In genomic region chr15:101497484-101498034, GRCh38 we compare ENCODE assay signal across 29 cellular contexts. TPM values are rescaled to one million over a fixed set of nuclear protein-coding genes. Genes with fewer than 3 reads are reported as not detected.
DNase-seq lines count a peak whose midpoint lies in the region; ATAC-seq and TF ChIP-seq lines count a peak whose summit lies in the region.
"Had no signal": no experiment of that assay in that cellular context is flagged by ENCODE, and none has a peak within 500 bp of the region (broad histone marks: within the 10 kb centered on the region; RNA-seq: fewer than 3 reads in every experiment).

No MANE protein-coding gene starts in this region.

- no peaks in the 10 kb centered on the region for H3K36me3 ChIP-seq in left ventricle myocardium inferior
- H3K36me3 ChIP-seq in RWPE2 (ENCODE audit: low read depth), result no peaks in the 10 kb centered on the region
- H3K36me3 ChIP-seq in right lobe of liver, result no peaks in the 10 kb centered on the region
- H3K36me3 ChIP-seq: neutrophil had no signal

- H3K4me3 ChIP-seq in left ventricle myocardium inferior (peak overlapping the region; percentile 23), right cardiac atrium (ENCODE audit: low read length) (no peak overlapping the region), RWPE2 (ENCODE audit: severe bottlenecking) (no peak overlapping the region), right lobe of liver (no peak overlapping the region)
- H3K4me3 ChIP-seq: lung, psoas muscle had no signal

- H3K27me3 ChIP-seq in left ventricle myocardium inferior (ENCODE audit: low read depth) (peaks cover 28% of the 10 kb centered on the region), right cardiac atrium (ENCODE audit: control insufficient read depth, insufficient read depth) (no peaks in the 10 kb centered on the region), RWPE2 (ENCODE audit: insufficient read depth, poor library complexity, severe bottlenecking) (no peaks in the 10 kb centered on the region), right lobe of liver (no peaks in the 10 kb centered on the region)

- TF ChIP-seq CTCF in left ventricle myocardium inferior (IDR thresholded peaks at IDR 0.05; ENCODE audit: borderline replicate concordance) (no peak), RWPE2 (IDR thresholded peaks at IDR 0.05; ENCODE audit: poor library complexity, severe bottlenecking) (no peak), right lobe of liver (IDR thresholded peaks at IDR 0.05) (no peak), type B pancreatic cell (conservative IDR thresholded peaks at IDR 0.05) (no peak)

- H3K9me3 Mint-ChIP-seq in type B pancreatic cell, result no peaks in the 10 kb centered on the region
- H3K9me3 Mint-ChIP-seq: activated CD4-positive, alpha-beta T cell treated with anti-CD3 and anti-CD28 coated beads, Interleukin-2, amount 10 ng/mL, durations not matched to agents 7 days and 5 days; activated naive CD4-positive, alpha-beta T cell treated with anti-CD3 and anti-CD28 coated beads, Interleukin-2, amount 10 ng/mL, durations not matched to agents 7 days and 5 days; stimulated activated naive CD8-positive, alpha-beta T cell treated with anti-CD3 and anti-CD28 coated beads, Interleukin-15, Interleukin-2, amounts not matched to agents 100 ng/mL and 50 ng/mL, for 24 hours had no signal

- intact Hi-C loops in left ventricle myocardium inferior (cut with micrococcal nuclease) (no loop called here), right cardiac atrium (cut with DNase I) (loop anchor here in 2 of 4 donors (10.0 kb wide), 2 partner anchors 193 to 203 kb away; partner anchors contain the start of gene SNRPA1 (in 1 of the 2)), right lobe of liver (cut with DNase I) (loop anchor here in 1 of 2 donors (10.0 kb wide), 1 partner anchor 193 kb away; no protein-coding TSS in a partner anchor)

- TF ChIP-seq POLR2A in right lobe of liver (IDR thresholded peaks at IDR 0.05), result peak; percentile 14

- WGBS in right cardiac atrium, result 76% methylated on average over 20 of the region's 20 CpGs
- WGBS in right lobe of liver (ENCODE audit: insufficient coverage, low coverage, low lambda C conversion rate, missing lambda C conversion rate), result 83% methylated on average over 17 of the region's 20 CpGs

- H3K4me1 ChIP-seq in left ventricle myocardium inferior (peaks cover 65% of the 10 kb centered on the region), right cardiac atrium (ENCODE audit: control insufficient read depth, insufficient read depth, low read length) (no peaks in the 10 kb centered on the region), RWPE2 (ENCODE audit: insufficient read depth, poor library complexity, severe bottlenecking) (no peaks in the 10 kb centered on the region), right lobe of liver (peaks cover 0 to 29% (median 12%) of the 10 kb centered on the region in 4 donors)

- ATAC-seq in right cardiac atrium, result no peak
- ATAC-seq in RWPE2 (ENCODE audit: low read depth), result no peak
- ATAC-seq in right lobe of liver, result peak in 2 of 4 donors; percentile 23 to 45
- ATAC-seq in SK-N-SH treated with all-trans-retinoic acid at 6 μM for 48 hours, result no peak
- ATAC-seq in GM19463 (IDR thresholded peaks at IDR 0.05; ENCODE audit: unreplicated experiment), result no peak
- ATAC-seq: activated CD8-positive, alpha-beta memory T cell treated with anti-CD3 and anti-CD28 coated beads, Interleukin-2, amount 10 ng/mL, durations not matched to agents 7 days and 5 days; PC-3; psoas muscle had no signal

- DNase-seq in left ventricle myocardium inferior, result no peak
- DNase-seq in right cardiac atrium, result no peak
- DNase-seq in RWPE2 (ENCODE audit: low spot score), result peak; percentile 80
- peak in 1 of 3 donors; percentile 67 for DNase-seq in right lobe of liver
- DNase-seq in type B pancreatic cell (ENCODE audit: extremely low spot score, unreplicated experiment), result no peak
- DNase-seq in NCI-H2029 treated with DMSO at 0.1 percent for 48 hours (lab: John Stamatoyannopoulos, UW), result no peak
- DNase-seq: activated CD4-positive, alpha-beta T cell treated with anti-CD3 and anti-CD28 coated beads, Interleukin-2, amount 10 ng/mL, durations not matched to agents 7 days and 5 days; activated CD8-positive, alpha-beta memory T cell treated with anti-CD3 and anti-CD28 coated beads, Interleukin-2, amount 10 ng/mL, durations not matched to agents 7 days and 5 days; activated naive CD4-positive, alpha-beta T cell treated with anti-CD3 and anti-CD28 coated beads, Interleukin-2, amount 10 ng/mL, durations not matched to agents 7 days and 5 days; DMS53; GDM1; glutamatergic neuron; GOT3; NCI-H1048; NCI-H1694 treated with DMSO at 0.1 percent for 48 hours; NCI-H2171 treated with DMSO at 0.1 percent for 48 hours; NCI-H510A treated with DMSO at 0.1 percent for 48 hours; PC-3; SIG-M5; SW 1271; T1000 had no signal

- no peaks in the 10 kb centered on the region for H3K9me3 ChIP-seq in left ventricle myocardium inferior (replicated peaks)
- H3K9me3 ChIP-seq in right cardiac atrium (ENCODE audit: control insufficient read depth, low read length), result no peaks in the 10 kb centered on the region
- H3K9me3 ChIP-seq in RWPE2 (ENCODE audit: severe bottlenecking), result no peaks in the 10 kb centered on the region
- no peaks in the 10 kb centered on the region for H3K9me3 ChIP-seq in right lobe of liver
- H3K9me3 ChIP-seq: neutrophil, psoas muscle had no signal

- H3K27ac Mint-ChIP-seq in type B pancreatic cell, result no peak overlapping the region
- H3K27ac Mint-ChIP-seq: activated CD4-positive, alpha-beta T cell treated with anti-CD3 and anti-CD28 coated beads, Interleukin-2, amount 10 ng/mL, durations not matched to agents 7 days and 5 days; activated CD8-positive, alpha-beta memory T cell treated with anti-CD3 and anti-CD28 coated beads, Interleukin-2, amount 10 ng/mL, durations not matched to agents 7 days and 5 days; activated naive CD4-positive, alpha-beta T cell treated with anti-CD3 and anti-CD28 coated beads, Interleukin-2, amount 10 ng/mL, durations not matched to agents 7 days and 5 days; B cell; stimulated activated naive CD8-positive, alpha-beta T cell treated with anti-CD3 and anti-CD28 coated beads, Interleukin-15, Interleukin-2, amounts not matched to agents 100 ng/mL and 50 ng/mL, for 24 hours had no signal

- H3K27ac ChIP-seq in left ventricle myocardium inferior (replicated peaks), result peak overlapping the region; percentile 45
- no peak overlapping the region for H3K27ac ChIP-seq in right cardiac atrium (ENCODE audit: low read length)
- no peak overlapping the region for H3K27ac ChIP-seq in RWPE2 (ENCODE audit: poor library complexity, severe bottlenecking)
- no peak overlapping the region for H3K27ac ChIP-seq in right lobe of liver
- H3K27ac ChIP-seq: neutrophil, psoas muscle had no signal

- H3K4me3 Mint-ChIP-seq in type B pancreatic cell, result peak overlapping the region; percentile 29
- H3K4me3 Mint-ChIP-seq: activated CD4-positive, alpha-beta T cell treated with anti-CD3 and anti-CD28 coated beads, Interleukin-2, amount 10 ng/mL, durations not matched to agents 7 days and 5 days; activated CD8-positive, alpha-beta memory T cell treated with anti-CD3 and anti-CD28 coated beads, Interleukin-2, amount 10 ng/mL, durations not matched to agents 7 days and 5 days; activated naive CD4-positive, alpha-beta T cell treated with anti-CD3 and anti-CD28 coated beads, Interleukin-2, amount 10 ng/mL, durations not matched to agents 7 days and 5 days; B cell; stimulated activated naive CD8-positive, alpha-beta T cell treated with anti-CD3 and anti-CD28 coated beads, Interleukin-15, Interleukin-2, amounts not matched to agents 100 ng/mL and 50 ng/mL, for 24 hours had no signal

- peaks cover 55% of the 10 kb centered on the region for H3K27me3 Mint-ChIP-seq in type B pancreatic cell

- peaks cover 43% of the 10 kb centered on the region for H3K4me1 Mint-ChIP-seq in type B pancreatic cell (ENCODE audit: unreplicated experiment)

- no peaks in the 10 kb centered on the region for H3K36me3 Mint-ChIP-seq in type B pancreatic cell
- H3K36me3 Mint-ChIP-seq: activated CD8-positive, alpha-beta memory T cell treated with anti-CD3 and anti-CD28 coated beads, Interleukin-2, amount 10 ng/mL, durations not matched to agents 7 days and 5 days; activated naive CD4-positive, alpha-beta T cell treated with anti-CD3 and anti-CD28 coated beads, Interleukin-2, amount 10 ng/mL, durations not matched to agents 7 days and 5 days; brain had no signal

TF ChIP-seq in SK-N-SH treated with all-trans-retinoic acid at 6 μM for 48 hours, 23 proteins besides CTCF, POLR2A, EP300 and RAD21:
- TF ChIP-seq ISL1 (CRISPR knock-in tag; IDR thresholded peaks at IDR 0.05), result no peak
- TF ChIP-seq ZNF565 (CRISPR knock-in tag; conservative IDR thresholded peaks at IDR 0.05; ENCODE audit: low read depth), result no peak
- no peak for TF ChIP-seq ARNTL (CRISPR knock-in tag; IDR thresholded peaks at IDR 0.05; ENCODE audit: borderline replicate concordance, low read depth)
- no peak for TF ChIP-seq CREB5 (CRISPR knock-in tag; IDR thresholded peaks at IDR 0.05; ENCODE audit: low read depth)
- TF ChIP-seq ZFP3 (CRISPR knock-in tag; IDR thresholded peaks at IDR 0.05), result no peak
- no peak for TF ChIP-seq TOX (CRISPR knock-in tag; IDR thresholded peaks at IDR 0.05; ENCODE audit: borderline replicate concordance)
- TF ChIP-seq CSDC2 (CRISPR knock-in tag; IDR thresholded peaks at IDR 0.05), result no peak
- no peak for TF ChIP-seq OSR1 (CRISPR knock-in tag; IDR thresholded peaks at IDR 0.05)
- TF ChIP-seq ESRRG (CRISPR knock-in tag; IDR thresholded peaks at IDR 0.05), result no peak
- no peak for TF ChIP-seq ZC3H10 (CRISPR knock-in tag; IDR thresholded peaks at IDR 0.05)
TF ChIP-seq in SK-N-SH treated with all-trans-retinoic acid at 6 μM for 48 hours: peak in this region for 0.

RNA-seq across cellular contexts. Expression of gene PCSK6, which starts 8.1 kb away (rescaled TPM):
- total RNA-seq in left ventricle myocardium inferior, result 28.6 TPM
- 10 to 100 TPM; 13.4 to 21.4 (median 17.1) TPM for total RNA-seq in right cardiac atrium
- polyA plus RNA-seq in right cardiac atrium, result 7.7 TPM
- 100 to 1,000 TPM; 165 to 218 (median 207) TPM for total RNA-seq in right lobe of liver
- total RNA-seq in type B pancreatic cell (ENCODE audit: low replicate concordance), result 5.4 and 6.5 TPM in 2 replicates
